1 cellular context compared by ENCODE assay signal in the genomic region with DNA sequence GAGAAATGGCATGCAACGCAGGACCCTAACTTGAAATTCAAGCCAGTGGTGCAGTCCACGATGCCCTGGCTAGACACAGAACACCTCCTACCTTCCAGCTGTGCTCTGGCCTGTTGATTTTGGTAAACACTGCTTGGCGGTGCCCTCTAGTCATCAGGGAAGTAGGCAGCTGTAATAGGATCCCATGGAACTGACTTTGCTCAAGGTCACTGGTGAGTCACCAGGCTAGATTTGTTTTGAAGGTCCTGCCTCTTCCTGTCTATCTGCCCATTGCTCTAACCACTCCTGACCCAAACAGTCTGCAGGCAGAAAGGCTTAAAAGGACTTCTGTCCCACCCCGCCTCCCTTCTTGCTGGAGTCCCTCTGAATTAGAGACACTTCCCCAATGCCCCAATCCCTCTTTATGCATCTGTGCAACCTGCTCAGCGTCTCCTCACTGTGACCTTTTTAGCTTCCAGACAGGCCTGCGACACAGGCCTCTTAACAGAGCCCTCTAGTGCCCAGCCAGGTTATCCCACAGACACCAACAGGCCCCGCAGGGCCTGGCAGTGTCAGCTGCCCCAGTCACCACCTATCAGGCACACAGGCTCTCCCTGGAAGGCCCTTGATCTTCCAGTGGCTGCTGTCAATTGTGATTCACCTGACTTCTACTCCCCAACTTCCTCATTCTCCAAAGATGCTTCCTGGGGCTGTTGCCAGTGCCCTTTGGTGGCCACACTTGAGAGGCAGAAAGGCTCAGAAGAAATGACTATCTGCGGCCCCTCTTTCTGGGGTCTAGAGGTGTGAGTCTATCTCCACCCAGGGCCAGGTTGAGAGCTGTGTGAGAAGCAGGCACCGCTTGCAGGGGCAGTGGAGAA.
A peak's percentile ranks its signal among the peaks of the same experiment; 100 is the strongest.
TF ChIP-seq lines count a peak whose summit lies in the region.

No MANE protein-coding gene starts in this region.

TF ChIP-seq in A549, 52 proteins besides CTCF, POLR2A, EP300 and RAD21:
- no peak for TF ChIP-seq FOXS1 (CRISPR knock-in tag; IDR thresholded peaks at IDR 0.05)
- TF ChIP-seq JUN (IDR thresholded peaks at IDR 0.05) = no peak
- no peak for TF ChIP-seq HEYL (CRISPR knock-in tag; IDR thresholded peaks at IDR 0.05)
- TF ChIP-seq, protein P1, sequence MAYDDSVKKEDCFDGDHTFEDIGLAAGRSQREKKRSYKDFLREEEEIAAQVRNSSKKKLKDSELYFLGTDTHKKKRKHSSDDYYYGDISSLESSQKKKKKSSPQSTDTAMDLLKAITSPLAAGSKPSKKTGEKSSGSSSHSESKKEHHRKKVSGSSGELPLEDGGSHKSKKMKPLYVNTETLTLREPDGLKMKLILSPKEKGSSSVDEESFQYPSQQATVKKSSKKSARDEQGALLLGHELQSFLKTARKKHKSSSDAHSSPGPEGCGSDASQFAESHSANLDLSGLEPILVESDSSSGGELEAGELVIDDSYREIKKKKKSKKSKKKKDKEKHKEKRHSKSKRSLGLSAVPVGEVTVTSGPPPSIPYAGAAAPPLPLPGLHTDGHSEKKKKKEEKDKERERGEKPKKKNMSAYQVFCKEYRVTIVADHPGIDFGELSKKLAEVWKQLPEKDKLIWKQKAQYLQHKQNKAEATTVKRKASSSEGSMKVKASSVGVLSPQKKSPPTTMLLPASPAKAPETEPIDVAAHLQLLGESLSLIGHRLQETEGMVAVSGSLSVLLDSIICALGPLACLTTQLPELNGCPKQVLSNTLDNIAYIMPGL (CRISPR knock-in tag; IDR thresholded peaks at IDR 0.05; ENCODE audit: borderline replicate concordance) = no peak
- no peak for TF ChIP-seq FOSB (CRISPR knock-in tag; IDR thresholded peaks at IDR 0.05)
- peak; percentile 46; the same call in 1 of the 2 replicates for TF ChIP-seq JUNB (IDR thresholded peaks at IDR 0.05)
- no peak for TF ChIP-seq EHF (CRISPR knock-in tag; IDR thresholded peaks at IDR 0.05)
- no peak for TF ChIP-seq GATA3 (IDR thresholded peaks at IDR 0.05; ENCODE audit: borderline replicate concordance)
- TF ChIP-seq NR3C1 (IDR thresholded peaks at IDR 0.05) = no peak
- no peak for TF ChIP-seq HDAC2 (IDR thresholded peaks at IDR 0.05)
- TF ChIP-seq, protein P2, sequence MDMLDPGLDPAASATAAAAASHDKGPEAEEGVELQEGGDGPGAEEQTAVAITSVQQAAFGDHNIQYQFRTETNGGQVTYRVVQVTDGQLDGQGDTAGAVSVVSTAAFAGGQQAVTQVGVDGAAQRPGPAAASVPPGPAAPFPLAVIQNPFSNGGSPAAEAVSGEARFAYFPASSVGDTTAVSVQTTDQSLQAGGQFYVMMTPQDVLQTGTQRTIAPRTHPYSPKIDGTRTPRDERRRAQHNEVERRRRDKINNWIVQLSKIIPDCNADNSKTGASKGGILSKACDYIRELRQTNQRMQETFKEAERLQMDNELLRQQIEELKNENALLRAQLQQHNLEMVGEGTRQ (IDR thresholded peaks at IDR 0.05) = peak; percentile 73
- no peak for TF ChIP-seq ZNF302 (CRISPR knock-in tag; IDR thresholded peaks at IDR 0.05)
- TF ChIP-seq PHF8 (IDR thresholded peaks at IDR 0.05; ENCODE audit: borderline replicate concordance, low read depth) = no peak
- no peak for TF ChIP-seq CHD2 (IDR thresholded peaks at IDR 0.05; ENCODE audit: low read length, partially characterized antibody)
- peak; percentile 67; the same call in 1 of the 2 replicates for TF ChIP-seq FOSL2 (IDR thresholded peaks at IDR 0.05)
- TF ChIP-seq FOSL2 (CRISPR knock-in tag; IDR thresholded peaks at IDR 0.05) = peak; percentile 80
- TF ChIP-seq HOXA7 (CRISPR knock-in tag; IDR thresholded peaks at IDR 0.05) = no peak
- peak in 1 of 2 experiments; percentile 46; a peak in 1 of 4 replicates for TF ChIP-seq CEBPB (IDR thresholded peaks at IDR 0.05)
- TF ChIP-seq SMC3 (IDR thresholded peaks at IDR 0.05) = peak; percentile 68
- TF ChIP-seq CBX2 (IDR thresholded peaks at IDR 0.05; ENCODE audit: borderline replicate concordance, low read depth) = no peak
- TF ChIP-seq ELK1 (IDR thresholded peaks at IDR 0.05; ENCODE audit: low read depth, low read length) = no peak
- no peak for TF ChIP-seq RNF2 (IDR thresholded peaks at IDR 0.05; ENCODE audit: borderline replicate concordance, low read depth)
- TF ChIP-seq ATOH8 (CRISPR knock-in tag; IDR thresholded peaks at IDR 0.05; ENCODE audit: low read depth) = no peak
- TF ChIP-seq, protein P3, sequence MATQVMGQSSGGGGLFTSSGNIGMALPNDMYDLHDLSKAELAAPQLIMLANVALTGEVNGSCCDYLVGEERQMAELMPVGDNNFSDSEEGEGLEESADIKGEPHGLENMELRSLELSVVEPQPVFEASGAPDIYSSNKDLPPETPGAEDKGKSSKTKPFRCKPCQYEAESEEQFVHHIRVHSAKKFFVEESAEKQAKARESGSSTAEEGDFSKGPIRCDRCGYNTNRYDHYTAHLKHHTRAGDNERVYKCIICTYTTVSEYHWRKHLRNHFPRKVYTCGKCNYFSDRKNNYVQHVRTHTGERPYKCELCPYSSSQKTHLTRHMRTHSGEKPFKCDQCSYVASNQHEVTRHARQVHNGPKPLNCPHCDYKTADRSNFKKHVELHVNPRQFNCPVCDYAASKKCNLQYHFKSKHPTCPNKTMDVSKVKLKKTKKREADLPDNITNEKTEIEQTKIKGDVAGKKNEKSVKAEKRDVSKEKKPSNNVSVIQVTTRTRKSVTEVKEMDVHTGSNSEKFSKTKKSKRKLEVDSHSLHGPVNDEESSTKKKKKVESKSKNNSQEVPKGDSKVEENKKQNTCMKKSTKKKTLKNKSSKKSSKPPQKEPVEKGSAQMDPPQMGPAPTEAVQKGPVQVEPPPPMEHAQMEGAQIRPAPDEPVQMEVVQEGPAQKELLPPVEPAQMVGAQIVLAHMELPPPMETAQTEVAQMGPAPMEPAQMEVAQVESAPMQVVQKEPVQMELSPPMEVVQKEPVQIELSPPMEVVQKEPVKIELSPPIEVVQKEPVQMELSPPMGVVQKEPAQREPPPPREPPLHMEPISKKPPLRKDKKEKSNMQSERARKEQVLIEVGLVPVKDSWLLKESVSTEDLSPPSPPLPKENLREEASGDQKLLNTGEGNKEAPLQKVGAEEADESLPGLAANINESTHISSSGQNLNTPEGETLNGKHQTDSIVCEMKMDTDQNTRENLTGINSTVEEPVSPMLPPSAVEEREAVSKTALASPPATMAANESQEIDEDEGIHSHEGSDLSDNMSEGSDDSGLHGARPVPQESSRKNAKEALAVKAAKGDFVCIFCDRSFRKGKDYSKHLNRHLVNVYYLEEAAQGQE (IDR thresholded peaks at IDR 0.05) = no peak
- TF ChIP-seq ZC3H11A (IDR thresholded peaks at IDR 0.05) = no peak
- peak; percentile 94 for TF ChIP-seq ESRRA (IDR thresholded peaks at IDR 0.05; ENCODE audit: borderline replicate concordance, low read length)
- TF ChIP-seq MAFK (IDR thresholded peaks at IDR 0.05; ENCODE audit: partially characterized antibody) = no peak
- TF ChIP-seq PBX3 (IDR thresholded peaks at IDR 0.05) = 0 out of 2 replicates have a peak, but pooled peaks have one; percentile 43
- TF ChIP-seq MYC (IDR thresholded peaks at IDR 0.05; ENCODE audit: borderline replicate concordance, low read length) = no peak
- TF ChIP-seq ZSCAN20 (CRISPR knock-in tag; IDR thresholded peaks at IDR 0.05) = no peak
- TF ChIP-seq HOXB13 (CRISPR knock-in tag; IDR thresholded peaks at IDR 0.05; ENCODE audit: low read depth) = no peak
- no peak for TF ChIP-seq KDM5A (IDR thresholded peaks at IDR 0.05)
- no peak for TF ChIP-seq POLR2AphosphoS2 (conservative IDR thresholded peaks at IDR 0.05; ENCODE audit: low read length)
- TF ChIP-seq TFCP2L1 (CRISPR knock-in tag; IDR thresholded peaks at IDR 0.05) = no peak
- no peak for TF ChIP-seq MAZ (IDR thresholded peaks at IDR 0.05; ENCODE audit: borderline replicate concordance, low read depth, low read length)
- no peak for TF ChIP-seq CBX8 (IDR thresholded peaks at IDR 0.05)
- TF ChIP-seq RCOR1 (IDR thresholded peaks at IDR 0.05; ENCODE audit: low read depth, low read length) = no peak
- TF ChIP-seq RFX5 (IDR thresholded peaks at IDR 0.05) = no peak
- no peak for TF ChIP-seq MAX (IDR thresholded peaks at IDR 0.05)
- no peak for TF ChIP-seq NPAS2 (CRISPR knock-in tag; IDR thresholded peaks at IDR 0.05; ENCODE audit: borderline replicate concordance)
- TF ChIP-seq, protein P4, sequence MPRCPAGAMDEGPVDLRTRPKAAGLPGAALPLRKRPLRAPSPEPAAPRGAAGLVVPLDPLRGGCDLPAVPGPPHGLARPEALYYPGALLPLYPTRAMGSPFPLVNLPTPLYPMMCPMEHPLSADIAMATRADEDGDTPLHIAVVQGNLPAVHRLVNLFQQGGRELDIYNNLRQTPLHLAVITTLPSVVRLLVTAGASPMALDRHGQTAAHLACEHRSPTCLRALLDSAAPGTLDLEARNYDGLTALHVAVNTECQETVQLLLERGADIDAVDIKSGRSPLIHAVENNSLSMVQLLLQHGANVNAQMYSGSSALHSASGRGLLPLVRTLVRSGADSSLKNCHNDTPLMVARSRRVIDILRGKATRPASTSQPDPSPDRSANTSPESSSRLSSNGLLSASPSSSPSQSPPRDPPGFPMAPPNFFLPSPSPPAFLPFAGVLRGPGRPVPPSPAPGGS (IDR thresholded peaks at IDR 0.05) = no peak
- TF ChIP-seq E2F6 (IDR thresholded peaks at IDR 0.05; ENCODE audit: borderline replicate concordance, low read depth) = no peak
